In genomic region chr17:15552932-15553331, GRCh38 we compare ENCODE assay signal across 8 cellular contexts. TPM values are rescaled to one million over a fixed set of nuclear protein-coding genes. Genes with fewer than 3 reads are reported as not detected.
DNase-seq lines count a peak whose midpoint lies in the region; ATAC-seq and TF ChIP-seq lines count a peak whose summit lies in the region.
"Not testable (repeated sequence)": the region's sequence is repeated elsewhere in the genome, so short reads cannot be mapped to it uniquely, and the experiment has no call there.

No MANE protein-coding gene starts in this region.

- not testable (repeated sequence) for DNase-seq in CD8-positive, alpha-beta T cell; HCT116 (ENCODE audit: low read depth, low spot score); Panc1 (ENCODE audit: low read depth, low spot score); activated T-cell treated with anti-CD3 and anti-CD28 coated beads, Interleukin-2, amount 50 U/mL, for 72 hours; choroid plexus epithelial cell (ENCODE audit: low read depth); left ventricle myocardium superior; naive thymus-derived CD4-positive, alpha-beta T cell; type B pancreatic cell (ENCODE audit: extremely low spot score, unreplicated experiment)

- CTCF ChIA-PET in CD8-positive, alpha-beta T cell (lab: Charles Lee); HCT116 (lab: Charles Lee); Panc1 (lab: Charles Lee); naive thymus-derived CD4-positive, alpha-beta T cell (lab: Charles Lee): not testable (repeated sequence)

- H3K4me1 ChIP-seq in CD8-positive, alpha-beta T cell (ENCODE audit: insufficient read depth, low read length); HCT116 (ENCODE audit: control insufficient read depth in 1 of 2, insufficient read depth in 2 of 2, low read length in 2 of 2); Panc1 (ENCODE audit: control insufficient read depth, insufficient read depth, low read length); naive thymus-derived CD4-positive, alpha-beta T cell (ENCODE audit: control insufficient read depth in 2 of 2, insufficient read depth in 2 of 2, low read length in 2 of 2): not testable (repeated sequence)

- TSS peak; percentile 7 for BruUV-seq in HCT116 (replicated peaks; lab: Mats Ljungman, UMichigan)
- BruUV-seq in Panc1 (replicated peaks; lab: Mats Ljungman, UMichigan), result not testable (repeated sequence)

- in situ Hi-C loops in Panc1 (cut with HindIII; ENCODE audit: low pct_unique_long_range_greater_than_20kb, low sequenced_read_pairs), result not testable (repeated sequence)

- H3K9me3 Mint-ChIP-seq in CD8-positive, alpha-beta T cell; activated T-cell treated with anti-CD3 and anti-CD28 coated beads, Interleukin-2, amount 50 U/mL, for 72 hours; naive thymus-derived CD4-positive, alpha-beta T cell; type B pancreatic cell: not testable (repeated sequence)

- RAD21 ChIA-PET in HCT116 (lab: Charles Lee; ENCODE audit: low non-redundant PET in 1 of 2, low total read pairs in 2 of 2, uncharacterized antibody in 2 of 2, unreplicated experiment in 2 of 2), result not testable (repeated sequence)

- peaks cover 18% of the 10 kb centered on the region for H3K36me3 Mint-ChIP-seq in CD8-positive, alpha-beta T cell
- not testable (repeated sequence) for H3K36me3 Mint-ChIP-seq in activated T-cell treated with anti-CD3 and anti-CD28 coated beads, Interleukin-2, amount 50 U/mL, for 72 hours (ENCODE audit: insufficient read depth in 2 of 2)
- peaks cover 0 to 22% (median 4%) of the 10 kb centered on the region in 5 donors for H3K36me3 Mint-ChIP-seq in naive thymus-derived CD4-positive, alpha-beta T cell
- H3K36me3 Mint-ChIP-seq in type B pancreatic cell, result peaks cover 17% of the 10 kb centered on the region

- POLR2A ChIA-PET in CD8-positive, alpha-beta T cell (lab: Charles Lee); HCT116 (lab: Charles Lee); Panc1 (lab: Charles Lee); naive thymus-derived CD4-positive, alpha-beta T cell (lab: Charles Lee): not testable (repeated sequence)

- H3K27ac Mint-ChIP-seq in CD8-positive, alpha-beta T cell; activated T-cell treated with anti-CD3 and anti-CD28 coated beads, Interleukin-2, amount 50 U/mL, for 72 hours; naive thymus-derived CD4-positive, alpha-beta T cell; type B pancreatic cell: not testable (repeated sequence)

- not testable (repeated sequence) for H3K27me3 ChIP-seq in CD8-positive, alpha-beta T cell (ENCODE audit: insufficient read depth, low read length); HCT116 (ENCODE audit: insufficient read depth, low read length); Panc1 (ENCODE audit: control insufficient read depth, insufficient read depth, low read length); naive thymus-derived CD4-positive, alpha-beta T cell (ENCODE audit: control insufficient read depth in 2 of 2, insufficient read depth in 2 of 2, low read length in 2 of 2)

- not testable (repeated sequence) for H3K27me3 Mint-ChIP-seq in CD8-positive, alpha-beta T cell (ENCODE audit: low read depth); activated T-cell treated with anti-CD3 and anti-CD28 coated beads, Interleukin-2, amount 50 U/mL, for 72 hours (ENCODE audit: low read depth); naive thymus-derived CD4-positive, alpha-beta T cell; type B pancreatic cell

- H3K4me3 Mint-ChIP-seq in CD8-positive, alpha-beta T cell; activated T-cell treated with anti-CD3 and anti-CD28 coated beads, Interleukin-2, amount 50 U/mL, for 72 hours; naive thymus-derived CD4-positive, alpha-beta T cell; type B pancreatic cell: not testable (repeated sequence)

- H3K79me2 ChIP-seq in HCT116 (ENCODE audit: insufficient read depth, low read length), result not testable (repeated sequence)

- not testable (repeated sequence) for H3K36me3 ChIP-seq in CD8-positive, alpha-beta T cell (ENCODE audit: insufficient read depth, low read length); HCT116 (ENCODE audit: control insufficient read depth in 1 of 2, insufficient read depth in 2 of 2, low read length in 2 of 2); Panc1 (ENCODE audit: control insufficient read depth, insufficient read depth, low read length); naive thymus-derived CD4-positive, alpha-beta T cell (ENCODE audit: control insufficient read depth in 2 of 3, insufficient read depth in 3 of 3, low read length in 3 of 3)

- not testable (repeated sequence) for H3K4me1 Mint-ChIP-seq in CD8-positive, alpha-beta T cell (ENCODE audit: low read depth); activated T-cell treated with anti-CD3 and anti-CD28 coated beads, Interleukin-2, amount 50 U/mL, for 72 hours (ENCODE audit: low read depth); type B pancreatic cell (ENCODE audit: unreplicated experiment)
- peaks cover 2 to 11% (median 6%) of the 10 kb centered on the region in 7 donors for H3K4me1 Mint-ChIP-seq in naive thymus-derived CD4-positive, alpha-beta T cell

- not testable (repeated sequence) for H2AFZ ChIP-seq in HCT116 (ENCODE audit: low read depth, low read length, poor library complexity, severe bottlenecking)

- peak; percentile 75 for ATAC-seq in CD8-positive, alpha-beta T cell
- ATAC-seq in HCT116 (peak; percentile 89), Panc1 (peak; percentile 73; the same call in 1 of the 2 replicates), left ventricle myocardium superior (peak; percentile 30)
- ATAC-seq in activated T-cell treated with anti-CD3 and anti-CD28 coated beads, Interleukin-2, amount 50 U/mL, for 72 hours (replicated peaks in 1 of 2), result peak; percentile 40 to 58
- ATAC-seq in naive thymus-derived CD4-positive, alpha-beta T cell, result peak; percentile 40

- H3K4me3 ChIP-seq in CD8-positive, alpha-beta T cell (ENCODE audit: low read depth, low read length); HCT116 (replicated peaks in 1 of 2; ENCODE audit: low read depth in 1 of 2, low read length in 2 of 2); Panc1 (ENCODE audit: low read depth in 2 of 2, low read length in 2 of 2); choroid plexus epithelial cell (ENCODE audit: low read depth, low read length); naive thymus-derived CD4-positive, alpha-beta T cell (ENCODE audit: low read length): not testable (repeated sequence)

- not testable (repeated sequence) for H3K4me2 ChIP-seq in HCT116 (ENCODE audit: low read length)

- H4K20me1 ChIP-seq in HCT116 (ENCODE audit: insufficient read depth), result not testable (repeated sequence)

- not testable (repeated sequence) for H3K9me3 ChIP-seq in CD8-positive, alpha-beta T cell (ENCODE audit: low read length); HCT116 (ENCODE audit: control insufficient read depth in 1 of 2, insufficient read depth in 1 of 2, low read depth in 1 of 2, low read length in 2 of 2); Panc1 (ENCODE audit: control insufficient read depth, insufficient read depth, low read depth, low read length); naive thymus-derived CD4-positive, alpha-beta T cell (ENCODE audit: control insufficient read depth in 2 of 3, low read length in 3 of 3)

- intact Hi-C loops in CD8-positive, alpha-beta T cell (cut with DNase I, micrococcal nuclease); HCT116 (cut with micrococcal nuclease); Panc1 (cut with micrococcal nuclease; ENCODE audit: unreplicated experiment); left ventricle myocardium superior (cut with micrococcal nuclease); naive thymus-derived CD4-positive, alpha-beta T cell (cut with micrococcal nuclease): not testable (repeated sequence)

- TF ChIP-seq CTCF in CD8-positive, alpha-beta T cell (IDR thresholded peaks at IDR 0.05); HCT116 (IDR thresholded peaks at IDR 0.05 in 2 of 3, conservative IDR thresholded peaks at IDR 0.05 in 1 of 3; ENCODE audit: borderline replicate concordance in 1 of 3, insufficient read depth in 1 of 3, low read depth in 2 of 3, low read length in 2 of 3); Panc1 (IDR thresholded peaks at IDR 0.05): not testable (repeated sequence)
- TF ChIP-seq CTCF in choroid plexus epithelial cell (conservative IDR thresholded peaks at IDR 0.05; ENCODE audit: low read depth, low read length), result peak; percentile 16
- peak; percentile 20 for TF ChIP-seq CTCF in type B pancreatic cell (conservative IDR thresholded peaks at IDR 0.05)

- not testable (repeated sequence) for TF ChIP-seq RAD21 in HCT116 (IDR thresholded peaks at IDR 0.05; ENCODE audit: low read depth)

- H3K9me2 ChIP-seq in HCT116 (ENCODE audit: insufficient read depth), result not testable (repeated sequence)

- not testable (repeated sequence) for H3K27ac ChIP-seq in CD8-positive, alpha-beta T cell (ENCODE audit: low read depth, low read length); HCT116 (ENCODE audit: low read depth, low read length); Panc1 (ENCODE audit: low read length); naive thymus-derived CD4-positive, alpha-beta T cell (ENCODE audit: low read depth, low read length)

- not testable (repeated sequence) for H3K9ac ChIP-seq in HCT116 (ENCODE audit: low read length)

- TF ChIP-seq POLR2A in HCT116 (IDR thresholded peaks at IDR 0.05; ENCODE audit: borderline replicate concordance, extremely low read depth, insufficient read depth, insufficient read length), result not testable (repeated sequence)

RNA-seq across cellular contexts. Expression of gene TVP23C, which starts 10.4 kb away (rescaled TPM):
- 10 to 100 TPM; 11.7 to 18.6 TPM for total RNA-seq in CD8-positive, alpha-beta T cell
- total RNA-seq in HCT116 (2021; ENCODE audit: unreplicated experiment), result 14.1 TPM
- 3.8 and 5.4 TPM in 2 replicates for polyA plus RNA-seq in HCT116 (2012)
- total RNA-seq in Panc1 (2021; ENCODE audit: unreplicated experiment), result 6.7 TPM
- polyA plus RNA-seq in Panc1 (2012; ENCODE audit: insufficient read length), result 7.8 TPM
- 10 to 100 TPM; 19.5 to 26.5 TPM for total RNA-seq in activated T-cell treated with anti-CD3 and anti-CD28 coated beads, Interleukin-2, amount 50 U/mL, for 72 hours
- 2.5 TPM for total RNA-seq in left ventricle myocardium superior
- 10 to 100 TPM; 12.8 to 25.6 (median 22.8) TPM for total RNA-seq in naive thymus-derived CD4-positive, alpha-beta T cell
- polyA plus RNA-seq in naive thymus-derived CD4-positive, alpha-beta T cell, result 1 to 10 TPM; 4.6 to 5.2 TPM
- 15.1 and 26.8 TPM in 2 replicates for total RNA-seq in type B pancreatic cell (ENCODE audit: low replicate concordance)

Comparison
In these comparisons a context has a peak if more than half of its experiments do, and no peak if none do; other contexts are left out.
1. ATAC-seq: peak in every context shown above with its lines; median percentile 89 in HCT116; 75 in CD8-positive, alpha-beta T cell; 73 in Panc1; 49 in activated T-cell treated with anti-CD3 and anti-CD28 coated beads, Interleukin-2, amount 50 U/mL, for 72 hours; 40 in naive thymus-derived CD4-positive, alpha-beta T cell; 30 in left ventricle myocardium superior.